ENCODE assay signal across 6 cellular contexts in the genomic region with DNA sequence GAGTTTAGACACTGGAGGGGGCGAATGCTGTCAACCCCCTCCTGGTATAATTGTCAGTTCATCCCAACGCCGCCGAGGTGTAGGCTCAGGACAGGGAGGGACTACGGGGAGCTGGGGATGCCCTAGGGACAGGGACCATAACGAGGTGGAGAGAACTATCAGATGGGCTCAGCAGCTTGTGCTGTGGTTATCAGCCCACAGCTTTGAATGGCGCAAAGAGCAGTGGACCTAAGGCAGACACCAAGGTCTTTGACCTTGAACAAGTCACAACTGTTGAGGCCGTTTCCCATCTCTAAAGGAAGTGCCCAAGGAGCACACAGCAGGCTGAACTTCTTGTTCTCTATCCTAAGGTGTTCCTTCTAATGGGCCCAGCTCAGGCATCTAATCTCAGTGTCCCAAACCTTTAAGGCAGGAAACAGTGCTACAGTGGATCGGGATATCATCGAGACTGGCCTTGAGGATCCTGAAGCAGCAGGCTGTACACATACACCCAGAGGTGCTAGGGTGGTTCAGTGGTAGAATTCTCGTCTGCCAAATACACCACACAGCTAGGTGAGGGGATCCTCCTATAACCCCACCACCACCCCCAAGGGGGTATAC. TPM values are rescaled to one million over a fixed set of nuclear protein-coding genes. Genes with fewer than 3 reads are reported as not detected.
A peak's percentile ranks its signal among the peaks of the same experiment; 100 is the strongest.
DNase-seq lines count a peak whose midpoint lies in the region; ATAC-seq and TF ChIP-seq lines count a peak whose summit lies in the region.

No MANE protein-coding gene starts in this region.

- TF ChIP-seq POLR2A in lower leg skin (IDR thresholded peaks at IDR 0.05) = no peak

- H3K9me3 Mint-ChIP-seq in activated CD4-positive, alpha-beta memory T cell treated with anti-CD3 and anti-CD28 coated beads, Interleukin-2, amount 10 ng/mL, durations not matched to agents 7 days and 5 days = no peaks in the 10 kb centered on the region

- peak overlapping the region; percentile 17 for H3K4me3 ChIP-seq in lower leg skin (ENCODE audit: low read depth, poor library complexity, severe bottlenecking)

- H3K27ac Mint-ChIP-seq in activated CD4-positive, alpha-beta memory T cell treated with anti-CD3 and anti-CD28 coated beads, Interleukin-2, amount 10 ng/mL, durations not matched to agents 7 days and 5 days = peak overlapping the region; percentile 96

- CTCF ChIA-PET in activated CD4-positive, alpha-beta memory T cell treated with anti-CD3 and anti-CD28 coated beads, Interleukin-2, amount 10 ng/mL, durations not matched to agents 7 days and 5 days (lab: Charles Lee) = interaction anchor here (0.6 to 3.7 kb wide), 38 partner anchors 8 to 289 kb away, joined by 3 to 51 read pairs (median 7); a partner anchor contains a TSS

- POLR2A ChIA-PET in activated CD4-positive, alpha-beta memory T cell treated with anti-CD3 and anti-CD28 coated beads, Interleukin-2, amount 10 ng/mL, durations not matched to agents 7 days and 5 days (lab: Charles Lee) = interaction anchor here (0.8 to 6.4 kb wide), 57 partner anchors 8 to 1634 kb away, joined by 3 to 129 read pairs (median 7); a partner anchor contains a TSS

- H3K27me3 Mint-ChIP-seq in activated CD4-positive, alpha-beta memory T cell treated with anti-CD3 and anti-CD28 coated beads, Interleukin-2, amount 10 ng/mL, durations not matched to agents 7 days and 5 days = no peaks in the 10 kb centered on the region

- intact Hi-C loops in lower leg skin (cut with DNase I; ENCODE audit: low total_unique reads) = loop anchor here (10.0 kb wide), 1 partner anchor 102 kb away; no protein-coding TSS in a partner anchor

- peaks cover 70% of the 10 kb centered on the region for H3K4me1 Mint-ChIP-seq in activated CD4-positive, alpha-beta memory T cell treated with anti-CD3 and anti-CD28 coated beads, Interleukin-2, amount 10 ng/mL, durations not matched to agents 7 days and 5 days

- DNase-seq in activated CD4-positive, alpha-beta memory T cell treated with anti-CD3 and anti-CD28 coated beads, Interleukin-2, amount 10 ng/mL, durations not matched to agents 7 days and 5 days = no peak
- DNase-seq in lower leg skin (ENCODE audit: low spot score in 2 of 2) = no peak
- DNase-seq in NCI-H774 (lab: John Stamatoyannopoulos, UW) = no peak
- DNase-seq in HuH-7 (ENCODE audit: low spot score) = no peak

- H3K36me3 Mint-ChIP-seq in activated CD4-positive, alpha-beta memory T cell treated with anti-CD3 and anti-CD28 coated beads, Interleukin-2, amount 10 ng/mL, durations not matched to agents 7 days and 5 days (ENCODE audit: low read depth) = peaks cover 68% of the 10 kb centered on the region

- no peak for TF ChIP-seq CTCF in lower leg skin (IDR thresholded peaks at IDR 0.05)

- whole genome bisulfite sequencing in lower leg skin, 2 donors = 17 to 22% methylated on average over 11 of the region's 11 CpGs

- H3K4me3 Mint-ChIP-seq in activated CD4-positive, alpha-beta memory T cell treated with anti-CD3 and anti-CD28 coated beads, Interleukin-2, amount 10 ng/mL, durations not matched to agents 7 days and 5 days = peak overlapping the region; percentile 99

- ATAC-seq in GM19035 (IDR thresholded peaks at IDR 0.05; ENCODE audit: unreplicated experiment) (peak; percentile 0), HG02870 (IDR thresholded peaks at IDR 0.05; ENCODE audit: unreplicated experiment) (no peak)

RNA-seq across cellular contexts. Expression of a gene that starts 1.0 kb away (rescaled TPM):
- 10 to 100 TPM; 23.7 to 25.2 TPM for total RNA-seq in activated CD4-positive, alpha-beta memory T cell treated with anti-CD3 and anti-CD28 coated beads, Interleukin-2, amount 10 ng/mL, durations not matched to agents 7 days and 5 days
- total RNA-seq in lower leg skin = 10 to 100 TPM; 11.0 to 29.8 (median 15.8) TPM

RNA-seq across cellular contexts. Expression of a gene that starts 9.3 kb away (rescaled TPM):
- 100 to 1,000 TPM; 226 TPM for total RNA-seq in activated CD4-positive, alpha-beta memory T cell treated with anti-CD3 and anti-CD28 coated beads, Interleukin-2, amount 10 ng/mL, durations not matched to agents 7 days and 5 days
- 100 to 1,000 TPM in 2 of 4 donors, 10 to 100 TPM in 2; 91.3 to 139 (median 98.3) TPM for total RNA-seq in lower leg skin

RNA-seq across cellular contexts. Expression of a gene that starts 18.6 kb away (rescaled TPM):
- 100 to 1,000 TPM; 991 to 999 TPM for total RNA-seq in activated CD4-positive, alpha-beta memory T cell treated with anti-CD3 and anti-CD28 coated beads, Interleukin-2, amount 10 ng/mL, durations not matched to agents 7 days and 5 days
- total RNA-seq in lower leg skin = 1,000 to 10,000 TPM; 2,343 to 3,224 (median 2,571) TPM

RNA-seq across cellular contexts. Expression of a gene that starts 20.3 kb away (rescaled TPM):
- total RNA-seq in activated CD4-positive, alpha-beta memory T cell treated with anti-CD3 and anti-CD28 coated beads, Interleukin-2, amount 10 ng/mL, durations not matched to agents 7 days and 5 days = 100 to 1,000 TPM; 121 to 122 TPM
- total RNA-seq in lower leg skin = 10 to 100 TPM; 39.5 to 61.0 (median 42.9) TPM

RNA-seq across cellular contexts. Expression of a gene that starts 20.7 kb away (rescaled TPM):
- 1 to 10 TPM; 1.6 to 2.2 TPM for total RNA-seq in activated CD4-positive, alpha-beta memory T cell treated with anti-CD3 and anti-CD28 coated beads, Interleukin-2, amount 10 ng/mL, durations not matched to agents 7 days and 5 days
- total RNA-seq in lower leg skin = 1 to 10 TPM; 4.0 to 7.6 (median 6.5) TPM
